Comparison of ENCODE assay signal across 1 cellular context in genomic region chr1:222583079-222583478, GRCh38.
TF ChIP-seq lines count a peak whose summit lies in the region.

No MANE protein-coding gene starts in this region.

TF ChIP-seq in SK-N-SH, 30 proteins besides CTCF, POLR2A, EP300 and RAD21 (continued from another document):
- no peak for TF ChIP-seq REST (IDR thresholded peaks at IDR 0.05; ENCODE audit: low read depth, low read length)
- no peak for TF ChIP-seq ELF1 (IDR thresholded peaks at IDR 0.05)
- no peak for TF ChIP-seq MXI1 (IDR thresholded peaks at IDR 0.05; ENCODE audit: low read depth, low read length)
- TF ChIP-seq RCOR1 (IDR thresholded peaks at IDR 0.05; ENCODE audit: low read length) = no peak
- TF ChIP-seq TEAD4 (IDR thresholded peaks at IDR 0.05; ENCODE audit: borderline replicate concordance, insufficient read depth) = no peak
